Comparison of ENCODE assay signal across 29 cellular contexts in the genomic region with DNA sequence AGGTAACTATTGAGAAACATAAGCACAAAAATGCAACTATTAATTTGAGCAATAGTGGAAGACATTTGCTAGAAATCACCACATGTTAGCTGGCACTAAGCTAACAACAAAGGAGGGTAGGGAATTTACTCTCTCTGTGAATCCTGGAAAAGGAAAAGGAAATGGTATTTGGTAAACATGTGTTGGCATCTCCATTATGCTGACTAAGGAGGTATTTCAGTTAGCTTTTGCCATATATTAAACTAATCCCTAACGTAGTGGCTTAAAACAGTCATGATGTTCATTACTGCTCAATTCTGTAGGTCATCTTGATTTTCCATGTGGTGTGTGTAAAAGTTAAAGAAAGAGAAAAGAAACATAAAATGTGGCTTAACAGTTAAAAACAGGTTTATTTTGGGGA.
"Had no signal": no experiment of that assay in that cellular context is flagged by ENCODE, and none has a peak within 500 bp of the region (broad histone marks: within the 10 kb centered on the region; RNA-seq: fewer than 3 reads in every experiment).

No MANE protein-coding gene starts in this region.

- H3K27ac Mint-ChIP-seq: stimulated activated effector memory CD8-positive, alpha-beta T cell treated with anti-CD3 and anti-CD28 coated beads, Interleukin-12 subunit alpha, Interleukin-12 subunit beta, amount 100 ng/mL, for 72 hours; stimulated activated memory B cell treated with anti-CD40 and anti-IgM and Interleukin-4, amounts not matched to agents 10 μg/mL and 1 μg/mL and 100 μg/mL, for 72 hours; stimulated activated naive B cell treated with anti-CD40 and anti-IgM and Interleukin-4, amounts not matched to agents 10 μg/mL and 1 μg/mL and 100 μg/mL, for 72 hours; stimulated activated naive CD8-positive, alpha-beta T cell treated with anti-CD3 and anti-CD28 coated beads, Interleukin-15, amount 100 ng/mL, for 72 hours; stimulated activated naive CD8-positive, alpha-beta T cell treated with anti-CD3 and anti-CD28 coated beads, Interleukin-15, Interleukin-2, amounts not matched to agents 100 ng/mL and 50 ng/mL, for 24 hours; type B pancreatic cell had no signal

- H3K4me3 ChIP-seq: stomach, suprapubic skin, testis, thoracic aorta, thyroid gland, tibial artery, tibial nerve, transverse colon, upper lobe of left lung, upper lobe of right lung, uterus, vagina had no signal

- H3K27me3 Mint-ChIP-seq: stimulated activated memory B cell treated with anti-CD40 and anti-IgM and Interleukin-4, amounts not matched to agents 10 μg/mL and 1 μg/mL and 100 μg/mL, for 72 hours; stimulated activated naive B cell treated with anti-CD40 and anti-IgM and Interleukin-4, amounts not matched to agents 10 μg/mL and 1 μg/mL and 100 μg/mL, for 72 hours; stimulated activated naive CD8-positive, alpha-beta T cell treated with anti-CD3 and anti-CD28 coated beads, Interleukin-15, amount 100 ng/mL, for 72 hours; stimulated activated naive CD8-positive, alpha-beta T cell treated with anti-CD3 and anti-CD28 coated beads, Interleukin-15, Interleukin-2, amounts not matched to agents 100 ng/mL and 50 ng/mL, for 24 hours; type B pancreatic cell had no signal

- H3K36me3 ChIP-seq: stomach, suprapubic skin, thoracic aorta, thyroid gland, tibial artery, tibial nerve, transverse colon, upper lobe of left lung, upper lobe of right lung, uterus, vagina had no signal

- ATAC-seq: stimulated activated effector memory CD8-positive, alpha-beta T cell treated with anti-CD3 and anti-CD28 coated beads, Interleukin-12 subunit alpha, Interleukin-12 subunit beta, amount 100 ng/mL, for 72 hours; stimulated activated memory B cell treated with anti-CD40 and anti-IgM and Interleukin-4, amounts not matched to agents 10 μg/mL and 1 μg/mL and 100 μg/mL, for 72 hours; stimulated activated naive B cell treated with anti-CD40 and anti-IgM and Interleukin-4, amounts not matched to agents 10 μg/mL and 1 μg/mL and 100 μg/mL, for 72 hours; stimulated activated naive CD8-positive, alpha-beta T cell treated with anti-CD3 and anti-CD28 coated beads, Interleukin-15, amount 100 ng/mL, for 72 hours; stimulated activated naive CD8-positive, alpha-beta T cell treated with anti-CD3 and anti-CD28 coated beads, Interleukin-15, Interleukin-2, amounts not matched to agents 100 U/mL and 50 U/mL, for 24 hours; upper lobe of right lung had no signal

- H3K27ac ChIP-seq: stomach, suprapubic skin, testis, thoracic aorta, thyroid gland, tibial artery, tibial nerve, transverse colon, upper lobe of left lung, upper lobe of right lung, uterus, vagina had no signal

- H3K27me3 ChIP-seq: stomach, suprapubic skin, testis, thyroid gland, tibial artery, tibial nerve, transverse colon, upper lobe of left lung, upper lobe of right lung, uterus, vagina had no signal

- H3K4me1 ChIP-seq: stomach, suprapubic skin, testis, thyroid gland, tibial artery, tibial nerve, transverse colon, upper lobe of left lung, upper lobe of right lung, uterus, vagina had no signal

- H3K4me3 Mint-ChIP-seq: stimulated activated effector memory CD8-positive, alpha-beta T cell treated with anti-CD3 and anti-CD28 coated beads, Interleukin-12 subunit alpha, Interleukin-12 subunit beta, amount 100 ng/mL, for 72 hours; stimulated activated memory B cell treated with anti-CD40 and anti-IgM and Interleukin-4, amounts not matched to agents 10 μg/mL and 1 μg/mL and 100 μg/mL, for 72 hours; stimulated activated naive B cell treated with anti-CD40 and anti-IgM and Interleukin-4, amounts not matched to agents 10 μg/mL and 1 μg/mL and 100 μg/mL, for 72 hours; stimulated activated naive CD8-positive, alpha-beta T cell treated with anti-CD3 and anti-CD28 coated beads, Interleukin-15, amount 100 ng/mL, for 72 hours; stimulated activated naive CD8-positive, alpha-beta T cell treated with anti-CD3 and anti-CD28 coated beads, Interleukin-15, Interleukin-2, amounts not matched to agents 100 ng/mL and 50 ng/mL, for 24 hours; type B pancreatic cell had no signal

- DNase-seq: stimulated activated CD4-positive, alpha-beta T cell treated with anti-CD3 and anti-CD28 coated beads, Interleukin-2, amount 100 ng/mL, for 48 hours; stimulated activated CD4-positive, alpha-beta T cell treated with anti-CD3 and anti-CD28 coated beads, Interleukin-4, amount 100 ng/mL, for 1 hour; stimulated activated CD4-positive, alpha-beta T cell treated with anti-CD3 and anti-CD28 coated beads, Interleukin-4, amount 100 ng/mL, for 24 hours; stimulated activated CD4-positive, alpha-beta T cell treated with anti-CD3 and anti-CD28 coated beads, Interleukin-4, amount 100 ng/mL, for 4 hours; stimulated activated CD8-positive, alpha-beta memory T cell treated with anti-CD3 and anti-CD28 coated beads, Interleukin-4, amount 100 ng/mL, for 48 hours; stimulated activated naive B cell treated with anti-CD40 and anti-IgM and Interleukin-4, amounts not matched to agents 10 μg/mL and 1 μg/mL and 100 μg/mL, for 72 hours; stimulated activated naive CD4-positive, alpha-beta T cell; stimulated activated naive CD4-positive, alpha-beta T cell treated with Interleukin-2 at 50 U/mL for 16 hours; stimulated activated naive CD8-positive, alpha-beta T cell treated with anti-CD3 and anti-CD28 coated beads, Interleukin-15, amount 100 ng/mL, for 72 hours; stimulated activated naive CD8-positive, alpha-beta T cell treated with anti-CD3 and anti-CD28 coated beads, Interleukin-15, Interleukin-2, amounts not matched to agents 100 U/mL and 50 U/mL, for 24 hours; stomach; substantia nigra; testis; thyroid gland; tibial artery; transverse colon; trophoblast cell; upper lobe of left lung; upper lobe of right lung; uterus had no signal

- FAIRE-seq: urothelium cell line had no signal

- H3K36me3 Mint-ChIP-seq: stimulated activated effector memory CD8-positive, alpha-beta T cell treated with anti-CD3 and anti-CD28 coated beads, Interleukin-12 subunit alpha, Interleukin-12 subunit beta, amount 100 ng/mL, for 72 hours; stimulated activated memory B cell treated with anti-CD40 and anti-IgM and Interleukin-4, amounts not matched to agents 10 μg/mL and 1 μg/mL and 100 μg/mL, for 72 hours; stimulated activated naive B cell treated with anti-CD40 and anti-IgM and Interleukin-4, amounts not matched to agents 10 μg/mL and 1 μg/mL and 100 μg/mL, for 72 hours; type B pancreatic cell had no signal

- H3K4me1 Mint-ChIP-seq: stimulated activated effector memory CD8-positive, alpha-beta T cell treated with anti-CD3 and anti-CD28 coated beads, Interleukin-12 subunit alpha, Interleukin-12 subunit beta, amount 100 ng/mL, for 72 hours; stimulated activated memory B cell treated with anti-CD40 and anti-IgM and Interleukin-4, amounts not matched to agents 10 μg/mL and 1 μg/mL and 100 μg/mL, for 72 hours; stimulated activated naive B cell treated with anti-CD40 and anti-IgM and Interleukin-4, amounts not matched to agents 10 μg/mL and 1 μg/mL and 100 μg/mL, for 72 hours; stimulated activated naive CD8-positive, alpha-beta T cell treated with anti-CD3 and anti-CD28 coated beads, Interleukin-15, amount 100 ng/mL, for 72 hours had no signal

- H3K9me3 ChIP-seq: testis, thoracic aorta, thyroid gland, tibial artery, transverse colon, upper lobe of left lung, upper lobe of right lung, uterus, vagina had no signal
